In genomic region chr19:1172353-1173159, GRCh38 we compare ENCODE assay signal across 8 cellular contexts. TPM values are rescaled to one million over a fixed set of nuclear protein-coding genes. Genes with fewer than 3 reads are reported as not detected.
A peak's percentile ranks its signal among the peaks of the same experiment; 100 is the strongest.
DNase-seq lines count a peak whose midpoint lies in the region; ATAC-seq and TF ChIP-seq lines count a peak whose summit lies in the region.

No MANE protein-coding gene starts in this region.

- 0 out of 2 replicates have a peak, but pooled peaks cover 3% of the 10 kb centered on the region for H3K4me1 ChIP-seq in Caco-2
- H3K4me1 ChIP-seq in breast epithelium, result peaks cover 28 to 38% of the 10 kb centered on the region in 2 donors
- H3K4me1 ChIP-seq in smooth muscle cell (ENCODE audit: low read depth), result peaks cover 16% of the 10 kb centered on the region

- peak overlapping the region; percentile 100 for H3K4me2 ChIP-seq in smooth muscle cell

- H3K9me3 ChIP-seq in Caco-2 (no peaks in the 10 kb centered on the region), breast epithelium (no peaks in the 10 kb centered on the region), smooth muscle cell (replicated peaks; ENCODE audit: low read depth) (no peaks in the 10 kb centered on the region)

- H3K27me3 ChIP-seq in Caco-2 (replicated peaks; ENCODE audit: control insufficient read depth, insufficient read depth, low read length), result no peaks in the 10 kb centered on the region
- H3K27me3 ChIP-seq in breast epithelium, result no peaks in the 10 kb centered on the region
- no peaks in the 10 kb centered on the region for H3K27me3 ChIP-seq in smooth muscle cell (ENCODE audit: low read depth)

- peaks cover 9% of the 10 kb centered on the region for H3K4me1 Mint-ChIP-seq in Caco-2 (ENCODE audit: low read depth, unreplicated experiment)
- peaks cover 35 to 38% of the 10 kb centered on the region in 2 donors for H3K4me1 Mint-ChIP-seq in immature natural killer cell

- DNase-seq in Caco-2, result no peak
- peak; percentile 63 for DNase-seq in NCI-H2171 treated with DMSO at 0.1 percent for 48 hours (lab: John Stamatoyannopoulos, UW)
- DNase-seq in breast epithelium (ENCODE audit: low spot score in 2 of 2), result peak; percentile 71 to 81
- no peak for DNase-seq in immature natural killer cell
- DNase-seq in smooth muscle cell (lab: John Stamatoyannopoulos, UW; ENCODE audit: unreplicated experiment), result peak; percentile 59
- no peak for DNase-seq in NCI-H146 treated with DMSO at 0.1 percent for 48 hours (lab: John Stamatoyannopoulos, UW; ENCODE audit: unreplicated experiment)

- 26% methylated on average over 36 of the region's 36 CpGs for WGBS in smooth muscle cell (ENCODE audit: low lambda C conversion rate)

- peaks cover 50% of the 10 kb centered on the region for H4K20me1 ChIP-seq in smooth muscle cell (ENCODE audit: low read depth)

- peak overlapping the region; percentile 97 for H3K4me3 Mint-ChIP-seq in Caco-2 (ENCODE audit: unreplicated experiment)
- H3K4me3 Mint-ChIP-seq in immature natural killer cell, result peak overlapping the region; percentile 72 to 94 (median 89)

- peak overlapping the region; percentile 86 for H3K9ac ChIP-seq in smooth muscle cell (ENCODE audit: low read depth)

- H2AFZ ChIP-seq in smooth muscle cell (ENCODE audit: low read depth), result no peak overlapping the region

- H3K9me3 Mint-ChIP-seq in Caco-2 (ENCODE audit: unreplicated experiment) (no peaks in the 10 kb centered on the region), immature natural killer cell (peaks cover 0 to 1% (median 0%) of the 10 kb centered on the region in 6 donors)

- H3K4me3 ChIP-seq in Caco-2 (ENCODE audit: low read depth, low read length) (peak overlapping the region; percentile 89), breast epithelium (peak overlapping the region; percentile 83 to 95 (median 91)), smooth muscle cell (peak overlapping the region; percentile 85)

- no peak for TF ChIP-seq POLR2A in breast epithelium (IDR thresholded peaks at IDR 0.05)

- POLR2A ChIA-PET in Caco-2 (lab: Charles Lee), result no interaction called here

- no peaks in the 10 kb centered on the region for H3K36me3 ChIP-seq in Caco-2 (ENCODE audit: control insufficient read depth, insufficient read depth, low read length)
- H3K36me3 ChIP-seq in breast epithelium, result no peaks in the 10 kb centered on the region
- H3K36me3 ChIP-seq in smooth muscle cell (ENCODE audit: low read depth), result no peaks in the 10 kb centered on the region

- CTCF ChIA-PET in Caco-2 (lab: Charles Lee), result interaction anchor here (0.5 kb wide), 1 partner anchor 194 kb away, joined by 3 read pairs; no protein-coding TSS in a partner anchor

- ATAC-seq in HG02588 (IDR thresholded peaks at IDR 0.05; ENCODE audit: unreplicated experiment) (no peak), GM21367 (IDR thresholded peaks at IDR 0.05; ENCODE audit: unreplicated experiment) (no peak)

- H3K27ac Mint-ChIP-seq in Caco-2 (ENCODE audit: unreplicated experiment) (peak overlapping the region; percentile 96), immature natural killer cell (peak overlapping the region; percentile 62 to 92 (median 84))

- no TSS peak for BruUV-seq in Caco-2 (replicated peaks; lab: Mats Ljungman, UMichigan)

- intact Hi-C loops in Caco-2 (cut with micrococcal nuclease; ENCODE audit: unreplicated experiment), result no loop called here
- intact Hi-C loops in breast epithelium (cut with DNase I; ENCODE audit: low total_unique reads), result no loop called here

- peaks cover 60% of the 10 kb centered on the region for H3K79me2 ChIP-seq in smooth muscle cell (ENCODE audit: low read depth)

- peaks cover 17% of the 10 kb centered on the region for H3K36me3 Mint-ChIP-seq in Caco-2 (ENCODE audit: insufficient read depth, unreplicated experiment)
- H3K36me3 Mint-ChIP-seq in immature natural killer cell, result peaks cover 0 to 7% (median 0%) of the 10 kb centered on the region in 3 donors

- TF ChIP-seq CTCF in Caco-2 (IDR thresholded peaks at IDR 0.05; ENCODE audit: insufficient read depth in 1 of 2, low read depth in 1 of 2, low read length in 1 of 2, severe bottlenecking in 1 of 2, unreplicated experiment in 1 of 2), result no peak
- no peak for TF ChIP-seq CTCF in breast epithelium (IDR thresholded peaks at IDR 0.05)
- TF ChIP-seq CTCF in smooth muscle cell (IDR thresholded peaks at IDR 0.05; ENCODE audit: borderline replicate concordance, insufficient read depth, poor library complexity, severe bottlenecking), result no peak

- H3K27ac ChIP-seq in breast epithelium (peak overlapping the region; percentile 99), smooth muscle cell (ENCODE audit: low read depth) (peak overlapping the region; percentile 75)

- H3K27me3 Mint-ChIP-seq in Caco-2 (ENCODE audit: insufficient read depth, unreplicated experiment) (no peaks in the 10 kb centered on the region), immature natural killer cell (ENCODE audit: low read depth in 3 of 3) (peaks cover 3 to 9% (median 5%) of the 10 kb centered on the region in 3 donors)

- peaks cover 16% of the 10 kb centered on the region for H3F3A ChIP-seq in smooth muscle cell (ENCODE audit: low read depth)

RNA-seq across cellular contexts. Expression of gene SBNO2, which starts 1.5 kb away (rescaled TPM):
- total RNA-seq in Caco-2 (2022), result 37.3 and 41.2 TPM in 2 replicates
- total RNA-seq in breast epithelium, result 10 to 100 TPM; 15.4 to 63.3 (median 43.9) TPM
- polyA plus RNA-seq in immature natural killer cell, result 1 to 10 TPM in 1 of 3 donors, under 1 TPM in 2; 0.27 to 3.4 (median 0.89) TPM
- 16.4 and 18.1 TPM in 2 replicates for total RNA-seq in smooth muscle cell
- 17.6 and 20.9 TPM in 2 replicates for polyA plus RNA-seq in smooth muscle cell

RNA-seq across cellular contexts. Expression of gene STK11, which starts 33.0 kb away (rescaled TPM):
- 56.7 and 58.1 TPM in 2 replicates for total RNA-seq in Caco-2 (2022)
- total RNA-seq in breast epithelium, result 10 to 100 TPM; 32.8 to 55.0 (median 52.1) TPM
- 10 to 100 TPM; 10.8 to 14.5 (median 11.7) TPM for polyA plus RNA-seq in immature natural killer cell
- total RNA-seq in smooth muscle cell, result 23.6 and 29.3 TPM in 2 replicates
- 62.3 and 79.7 TPM in 2 replicates for polyA plus RNA-seq in smooth muscle cell

Comparison
In these comparisons a context has a peak if more than half of its experiments do, and no peak if none do; other contexts are left out.
1. DNase-seq: peak in NCI-H2171 treated with DMSO at 0.1 percent for 48 hours (single experiment), breast epithelium (2 of 2) and smooth muscle cell (single experiment); none in Caco-2 (0 of 2), immature natural killer cell (0 of 3) and NCI-H146 treated with DMSO at 0.1 percent for 48 hours (single experiment).
2. Peak in every context shown above with its lines, with median percentiles within 50 percentile points of each other: H3K4me3 ChIP-seq.